Comparison of ENCODE assay signal across 8 cellular contexts in the genomic region with DNA sequence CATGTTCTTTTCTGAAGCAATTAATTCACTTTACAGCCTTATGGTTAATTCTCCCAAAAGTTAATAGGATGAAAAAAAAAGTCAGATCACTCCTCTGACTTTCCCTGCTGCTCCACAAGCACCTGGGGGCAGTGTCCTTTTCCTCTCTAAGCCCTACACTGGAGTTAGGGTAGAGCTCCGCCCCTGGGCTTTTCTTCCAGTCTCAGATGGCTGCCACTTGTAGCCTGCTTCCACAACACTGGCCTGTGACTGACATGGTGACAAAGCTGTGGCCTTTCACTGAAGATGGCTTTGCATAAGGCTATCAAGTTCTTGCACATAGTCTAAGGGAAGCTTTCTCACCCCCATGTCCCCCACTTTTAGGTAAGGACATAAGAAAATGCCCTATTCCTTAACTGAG. TPM values are rescaled to one million over a fixed set of nuclear protein-coding genes. Genes with fewer than 3 reads are reported as not detected.
DNase-seq lines count a peak whose midpoint lies in the region; ATAC-seq and TF ChIP-seq lines count a peak whose summit lies in the region.

No MANE protein-coding gene starts in this region.

- no peaks in the 10 kb centered on the region for H3F3A ChIP-seq in smooth muscle cell (ENCODE audit: low read depth)

- no peaks in the 10 kb centered on the region for H3K36me3 ChIP-seq in duodenal mucosa (ENCODE audit: control insufficient read depth in 1 of 2, insufficient read depth in 2 of 2, low read length in 2 of 2)
- no peaks in the 10 kb centered on the region for H3K36me3 ChIP-seq in smooth muscle cell (ENCODE audit: low read depth)

- H3K27me3 Mint-ChIP-seq in activated CD4-positive, alpha-beta T cell treated with anti-CD3 and anti-CD28 coated beads, Interleukin-2, amount 10 ng/mL, durations not matched to agents 7 days and 5 days = no peaks in the 10 kb centered on the region

- H3K9me3 ChIP-seq in duodenal mucosa (ENCODE audit: control insufficient read depth in 1 of 2, low read length in 2 of 2) (no peaks in the 10 kb centered on the region), smooth muscle cell (replicated peaks; ENCODE audit: low read depth) (no peaks in the 10 kb centered on the region)

- peak overlapping the region; percentile 43 for H3K27ac Mint-ChIP-seq in activated CD4-positive, alpha-beta T cell treated with anti-CD3 and anti-CD28 coated beads, Interleukin-2, amount 10 ng/mL, durations not matched to agents 7 days and 5 days

- 86% methylated on average over 1 of the region's 1 CpG for WGBS in smooth muscle cell (ENCODE audit: low lambda C conversion rate)

- H3K4me2 ChIP-seq in smooth muscle cell = no peak overlapping the region

- H3K4me1 ChIP-seq in duodenal mucosa (ENCODE audit: control insufficient read depth in 1 of 2, insufficient read depth in 2 of 2, low read length in 2 of 2) (peaks cover 19 to 36% of the 10 kb centered on the region in 2 donors), smooth muscle cell (ENCODE audit: low read depth) (peaks cover 14% of the 10 kb centered on the region)

- H3K27me3 ChIP-seq in duodenal mucosa (ENCODE audit: control insufficient read depth in 1 of 2, insufficient read depth in 2 of 2, low read length in 2 of 2) (no peaks in the 10 kb centered on the region), smooth muscle cell (ENCODE audit: low read depth) (no peaks in the 10 kb centered on the region)

- H3K9me3 Mint-ChIP-seq in activated CD4-positive, alpha-beta T cell treated with anti-CD3 and anti-CD28 coated beads, Interleukin-2, amount 10 ng/mL, durations not matched to agents 7 days and 5 days = no peaks in the 10 kb centered on the region

- H3K9ac ChIP-seq in duodenal mucosa (ENCODE audit: low read depth in 1 of 2, low read length in 2 of 2) (peak overlapping the region in 1 of 2 donors; percentile 14), smooth muscle cell (ENCODE audit: low read depth) (no peak overlapping the region)

- POLR2A ChIA-PET in activated CD4-positive, alpha-beta T cell treated with anti-CD3 and anti-CD28 coated beads, Interleukin-2, amount 10 ng/mL, durations not matched to agents 7 days and 5 days (lab: Charles Lee) = no interaction called here

- ATAC-seq in GM21619 (IDR thresholded peaks at IDR 0.05; ENCODE audit: unreplicated experiment) (no peak), GM21786 (IDR thresholded peaks at IDR 0.05; ENCODE audit: unreplicated experiment) (no peak)

- CTCF ChIA-PET in activated CD4-positive, alpha-beta T cell treated with anti-CD3 and anti-CD28 coated beads, Interleukin-2, amount 10 ng/mL, durations not matched to agents 7 days and 5 days (lab: Charles Lee) = interaction anchor here (1.1 to 1.5 kb wide), 2 partner anchors 9 to 23 kb away, joined by 3 to 6 read pairs; a partner anchor contains a TSS

- peaks cover 29% of the 10 kb centered on the region for H3K4me1 Mint-ChIP-seq in activated CD4-positive, alpha-beta T cell treated with anti-CD3 and anti-CD28 coated beads, Interleukin-2, amount 10 ng/mL, durations not matched to agents 7 days and 5 days

- H4K20me1 ChIP-seq in smooth muscle cell (ENCODE audit: low read depth) = no peaks in the 10 kb centered on the region

- peak overlapping the region in 1 of 2 donors; percentile 86 for H3K4me3 ChIP-seq in duodenal mucosa (ENCODE audit: low read depth in 1 of 2, low read length in 2 of 2)
- H3K4me3 ChIP-seq in smooth muscle cell = no peak overlapping the region

- no peak for DNase-seq in activated CD4-positive, alpha-beta T cell treated with anti-CD3 and anti-CD28 coated beads, Interleukin-2, amount 10 ng/mL, durations not matched to agents 7 days and 5 days
- DNase-seq in activated CD4-positive, alpha-beta T cell treated with anti-CD3 and anti-CD28 coated beads, Interleukin-2, amount 50 U/mL, for 4 hours = no peak
- DNase-seq in NCI-H146 (lab: John Stamatoyannopoulos, UW) = peak; percentile 35
- no peak for DNase-seq in smooth muscle cell (lab: John Stamatoyannopoulos, UW; ENCODE audit: unreplicated experiment)
- DNase-seq in stimulated activated CD4-positive, alpha-beta T cell treated with anti-CD3 and anti-CD28 coated beads, Interleukin-4, amount 100 ng/mL, for 24 hours = no peak

- no peak overlapping the region for H3K4me3 Mint-ChIP-seq in activated CD4-positive, alpha-beta T cell treated with anti-CD3 and anti-CD28 coated beads, Interleukin-2, amount 10 ng/mL, durations not matched to agents 7 days and 5 days

- H3K27ac ChIP-seq in duodenal mucosa (ENCODE audit: low read depth, low read length) = peak overlapping the region; percentile 28
- H3K27ac ChIP-seq in smooth muscle cell (ENCODE audit: low read depth) = peak overlapping the region; percentile 54

- no peaks in the 10 kb centered on the region for H3K79me2 ChIP-seq in smooth muscle cell (ENCODE audit: low read depth)

- no peaks in the 10 kb centered on the region for H3K36me3 Mint-ChIP-seq in activated CD4-positive, alpha-beta T cell treated with anti-CD3 and anti-CD28 coated beads, Interleukin-2, amount 10 ng/mL, durations not matched to agents 7 days and 5 days (ENCODE audit: low read depth)

- peak overlapping the region; percentile 95 for H2AFZ ChIP-seq in smooth muscle cell (ENCODE audit: low read depth)

- no peak for TF ChIP-seq CTCF in smooth muscle cell (IDR thresholded peaks at IDR 0.05; ENCODE audit: borderline replicate concordance, insufficient read depth, poor library complexity, severe bottlenecking)

RNA-seq across cellular contexts. Expression of a gene that starts 1.3 kb away (rescaled TPM):
- 10 to 100 TPM; 12.8 to 14.1 TPM for total RNA-seq in activated CD4-positive, alpha-beta T cell treated with anti-CD3 and anti-CD28 coated beads, Interleukin-2, amount 10 ng/mL, durations not matched to agents 7 days and 5 days
- total RNA-seq in smooth muscle cell = 4.1 and 9.0 TPM in 2 replicates
- 8.3 and 9.8 TPM in 2 replicates for polyA plus RNA-seq in smooth muscle cell

RNA-seq across cellular contexts. Expression of a gene that starts 9.0 kb away (rescaled TPM):
- total RNA-seq in activated CD4-positive, alpha-beta T cell treated with anti-CD3 and anti-CD28 coated beads, Interleukin-2, amount 10 ng/mL, durations not matched to agents 7 days and 5 days = 100 to 1,000 TPM in 1 of 2 experiments, 10 to 100 TPM in 1; 87.7 to 105 TPM
- 42.4 and 45.6 TPM in 2 replicates for total RNA-seq in smooth muscle cell
- polyA plus RNA-seq in smooth muscle cell = 41.7 and 51.2 TPM in 2 replicates

RNA-seq across cellular contexts. Expression of a gene that starts 27.2 kb away (rescaled TPM):
- 1 to 10 TPM; 4.1 to 5.2 TPM for total RNA-seq in activated CD4-positive, alpha-beta T cell treated with anti-CD3 and anti-CD28 coated beads, Interleukin-2, amount 10 ng/mL, durations not matched to agents 7 days and 5 days
- 0.63 TPM in 1 of 2 replicates, not detected in the other for total RNA-seq in smooth muscle cell
- polyA plus RNA-seq in smooth muscle cell = 0.28 and 0.59 TPM in 2 replicates
